Comparison of ENCODE assay signal across 17 cellular contexts in genomic region chr4:8710946-8711345, GRCh38.
DNase-seq lines count a peak whose midpoint lies in the region; ATAC-seq and TF ChIP-seq lines count a peak whose summit lies in the region.
"Had no signal": no experiment of that assay in that cellular context is flagged by ENCODE, and none has a peak within 500 bp of the region (broad histone marks: within the 10 kb centered on the region; RNA-seq: fewer than 3 reads in every experiment).

No MANE protein-coding gene starts in this region.

- no peak overlapping the region for H2AFZ ChIP-seq in osteoblast (ENCODE audit: low read length)

- peaks cover 2% of the 10 kb centered on the region for H3K9me3 ChIP-seq in osteoblast (ENCODE audit: low read depth, low read length)
- peaks cover 18% of the 10 kb centered on the region for H3K9me3 ChIP-seq in upper lobe of right lung

- H3K27me3 ChIP-seq in osteoblast (ENCODE audit: insufficient read depth, low read length) (no peaks in the 10 kb centered on the region), upper lobe of right lung (peaks cover 12% of the 10 kb centered on the region)

- no peak overlapping the region for H3K4me3 ChIP-seq in coronary artery
- no peak overlapping the region for H3K4me3 ChIP-seq in osteoblast (ENCODE audit: insufficient read depth, low read length)
- no peak overlapping the region for H3K4me3 ChIP-seq in upper lobe of right lung

- DNase-seq in cardiac septum (ENCODE audit: low spot score) (peak; percentile 56), Right ventricle myocardium superior (no peak), coronary artery (ENCODE audit: low spot score) (peak; percentile 45), osteoblast (ENCODE audit: insufficient read length, low spot score, missing footprints) (peak; percentile 42), upper lobe of right lung (peak; percentile 44), HK-2 (ENCODE audit: unreplicated experiment) (no peak)
- DNase-seq: Caco-2, DMS153, GOT3, NCI-H1048, NCI-H1436 treated with DMSO at 0.1 percent for 48 hours, NCI-H2029 treated with DMSO at 0.1 percent for 48 hours, NCI-H774 had no signal

- intact Hi-C loops in cardiac septum (cut with DNase I), result no loop called here
- intact Hi-C loops in Right ventricle myocardium superior (cut with DNase I), result no loop called here
- intact Hi-C loops in upper lobe of right lung (cut with DNase I), result no loop called here

- H3K27ac ChIP-seq in coronary artery (no peak overlapping the region), osteoblast (ENCODE audit: low read depth, low read length) (no peak overlapping the region), upper lobe of right lung (no peak overlapping the region)
- H3K27ac ChIP-seq: C4-2B, KMS-11, RWPE1 had no signal

- H3K36me3 ChIP-seq in osteoblast (ENCODE audit: insufficient read depth, low read length) (no peaks in the 10 kb centered on the region), upper lobe of right lung (no peaks in the 10 kb centered on the region)

- H3K4me2 ChIP-seq in osteoblast (ENCODE audit: insufficient read depth, low read length), result no peak overlapping the region
- H3K4me2 ChIP-seq: KMS-11 had no signal

- ATAC-seq in Right ventricle myocardium superior (ENCODE audit: poor library complexity), result no peak
- ATAC-seq in upper lobe of right lung, result no peak
- no peak for ATAC-seq in GM18907 (IDR thresholded peaks at IDR 0.05; ENCODE audit: unreplicated experiment)

- no peaks in the 10 kb centered on the region for H3K79me2 ChIP-seq in osteoblast (ENCODE audit: insufficient read depth, low read length)

- TF ChIP-seq CTCF in coronary artery (IDR thresholded peaks at IDR 0.05), result no peak
- TF ChIP-seq CTCF in osteoblast (IDR thresholded peaks at IDR 0.05; ENCODE audit: extremely low read depth, low read depth, low read length), result no peak
- no peak for TF ChIP-seq CTCF in upper lobe of right lung (IDR thresholded peaks at IDR 0.05)

- H3K4me1 ChIP-seq in osteoblast (ENCODE audit: insufficient read depth, low read length) (no peaks in the 10 kb centered on the region), upper lobe of right lung (no peaks in the 10 kb centered on the region)
- H3K4me1 ChIP-seq: Caco-2 had no signal

- H4K20me1 ChIP-seq in osteoblast (ENCODE audit: insufficient read depth, low read length), result no peaks in the 10 kb centered on the region

Comparison
In these comparisons a context has a peak if more than half of its experiments do, and no peak if none do; other contexts are left out.
1. DNase-seq: peak in cardiac septum (single experiment), coronary artery (single experiment), osteoblast (single experiment) and upper lobe of right lung (single experiment); none in Right ventricle myocardium superior (single experiment) and HK-2 (single experiment).